Comparison of ENCODE assay signal across 33 cellular contexts in genomic region chr13:36912369-36912768, GRCh38. TPM values are rescaled to one million over a fixed set of nuclear protein-coding genes. Genes with fewer than 3 reads are reported as not detected.
"Had no signal": no experiment of that assay in that cellular context is flagged by ENCODE, and none has a peak within 500 bp of the region (broad histone marks: within the 10 kb centered on the region; RNA-seq: fewer than 3 reads in every experiment).

No MANE protein-coding gene starts in this region.

- H3K4me3 Mint-ChIP-seq: activated naive CD4-positive, alpha-beta T cell treated with anti-CD3 and anti-CD28 coated beads for 36 hours; activated naive CD8-positive, alpha-beta T cell treated with anti-CD3 and anti-CD28 coated beads, Interleukin-2, amount 10 ng/mL, durations not matched to agents 7 days and 5 days; immature natural killer cell; memory B cell; naive thymus-derived CD8-positive, alpha-beta T cell; neural crest cell; stimulated activated naive B cell treated with anti-CD40 and anti-IgM and Interleukin-4, amounts not matched to agents 10 μg/mL and 1 μg/mL and 100 μg/mL, for 72 hours had no signal

- H3K9me3 Mint-ChIP-seq: activated naive CD4-positive, alpha-beta T cell treated with anti-CD3 and anti-CD28 coated beads for 36 hours; activated naive CD8-positive, alpha-beta T cell treated with anti-CD3 and anti-CD28 coated beads, Interleukin-2, amount 10 ng/mL, durations not matched to agents 7 days and 5 days; brain; immature natural killer cell; neural crest cell; stimulated activated naive B cell treated with anti-CD40 and anti-IgM and Interleukin-4, amounts not matched to agents 10 μg/mL and 1 μg/mL and 100 μg/mL, for 72 hours had no signal

- H3K27ac ChIP-seq: ascending aorta, cardiac muscle cell, coronary artery, foreskin keratinocyte, heart left ventricle, parathyroid adenoma, psoas muscle, stomach, upper lobe of left lung, vagina, WERI-Rb-1 had no signal

- H3K27ac Mint-ChIP-seq: activated naive CD4-positive, alpha-beta T cell treated with anti-CD3 and anti-CD28 coated beads for 36 hours; activated naive CD8-positive, alpha-beta T cell treated with anti-CD3 and anti-CD28 coated beads, Interleukin-2, amount 10 ng/mL, durations not matched to agents 7 days and 5 days; immature natural killer cell; memory B cell; stimulated activated naive B cell treated with anti-CD40 and anti-IgM and Interleukin-4, amounts not matched to agents 10 μg/mL and 1 μg/mL and 100 μg/mL, for 72 hours had no signal

- H3K36me3 ChIP-seq: ascending aorta, cardiac muscle cell, heart left ventricle, thyroid gland, upper lobe of left lung, vagina, WERI-Rb-1 had no signal

- H3K4me1 Mint-ChIP-seq: activated naive CD8-positive, alpha-beta T cell treated with anti-CD3 and anti-CD28 coated beads, Interleukin-2, amount 10 ng/mL, durations not matched to agents 7 days and 5 days; immature natural killer cell; memory B cell; naive thymus-derived CD8-positive, alpha-beta T cell; neural crest cell had no signal

- H2AFZ ChIP-seq: parathyroid adenoma had no signal

- H3K36me3 Mint-ChIP-seq: activated naive CD8-positive, alpha-beta T cell treated with anti-CD3 and anti-CD28 coated beads, Interleukin-2, amount 10 ng/mL, durations not matched to agents 7 days and 5 days; brain; immature natural killer cell; memory B cell; naive thymus-derived CD8-positive, alpha-beta T cell; stimulated activated naive B cell treated with anti-CD40 and anti-IgM and Interleukin-4, amounts not matched to agents 10 μg/mL and 1 μg/mL and 100 μg/mL, for 72 hours had no signal

- H3K4me2 ChIP-seq: smooth muscle cell had no signal

- H3K9ac ChIP-seq: parathyroid adenoma had no signal

- H3K4me1 ChIP-seq: foreskin keratinocyte, parathyroid adenoma, upper lobe of left lung, vagina had no signal

- H3K4me3 ChIP-seq: ascending aorta, cardiac muscle cell, coronary artery, heart left ventricle, psoas muscle, smooth muscle cell, stomach, thyroid gland, upper lobe of left lung, vagina had no signal

- DNase-seq: activated CD4-positive, alpha-beta T cell treated with anti-CD3 and anti-CD28 coated beads for 48 hours; activated CD4-positive, alpha-beta T cell treated with anti-CD3 and anti-CD28 coated beads, Interleukin-2, amount 50 U/mL, for 48 hours; activated CD8-positive, alpha-beta memory T cell treated with anti-CD3 and anti-CD28 coated beads for 24 hours; activated effector memory CD4-positive, alpha-beta T cell treated with anti-CD3 and anti-CD28 coated beads, Interleukin-2, amount 50 U/mL, for 16 hours; activated naive CD4-positive, alpha-beta T cell treated with anti-CD3 and anti-CD28 coated beads for 36 hours; activated naive CD8-positive, alpha-beta T cell treated with anti-CD3 and anti-CD28 coated beads, Interleukin-2, amount 10 ng/mL, durations not matched to agents 7 days and 5 days; foreskin keratinocyte; heart left ventricle; hypothalamus; immature natural killer cell; kidney; left colon; naive thymus-derived CD8-positive, alpha-beta T cell; nucleus accumbens; psoas muscle; stimulated activated CD4-positive, alpha-beta T cell treated with anti-CD3 and anti-CD28 coated beads, Interleukin-2, amount 100 ng/mL, for 24 hours; stimulated activated naive B cell treated with anti-CD40 and anti-IgM and Interleukin-4, amounts not matched to agents 10 μg/mL and 1 μg/mL and 100 μg/mL, for 72 hours; stomach; T-helper 9 cell; thyroid gland; upper lobe of left lung; WERI-Rb-1 had no signal

- ATAC-seq: activated CD4-positive, CD25-positive, alpha-beta regulatory T cell treated with anti-CD3 and anti-CD28 coated beads, Interleukin-2, amount 50 U/mL, for 24 hours; esophagus mucosa; foreskin keratinocyte; left colon; naive thymus-derived CD8-positive, alpha-beta T cell; psoas muscle; stimulated activated naive B cell treated with anti-CD40 and anti-IgM and Interleukin-4, amounts not matched to agents 10 μg/mL and 1 μg/mL and 100 μg/mL, for 72 hours had no signal

- H3K27me3 ChIP-seq: ascending aorta, cardiac muscle cell, heart left ventricle, thyroid gland, upper lobe of left lung, vagina had no signal

- H3K9me3 ChIP-seq: ascending aorta, heart left ventricle, psoas muscle, stomach, thyroid gland, upper lobe of left lung, vagina had no signal

RNA-seq across cellular contexts. Expression of gene SMAD9, which starts 7.7 kb away (rescaled TPM):
- total RNA-seq: activated naive CD8-positive, alpha-beta T cell treated with anti-CD3 and anti-CD28 coated beads, Interleukin-2, amount 10 ng/mL, durations not matched to agents 7 days and 5 days; naive thymus-derived CD8-positive, alpha-beta T cell had no signal
